Comparison of ENCODE assay signal across 14 cellular contexts in the genomic region with DNA sequence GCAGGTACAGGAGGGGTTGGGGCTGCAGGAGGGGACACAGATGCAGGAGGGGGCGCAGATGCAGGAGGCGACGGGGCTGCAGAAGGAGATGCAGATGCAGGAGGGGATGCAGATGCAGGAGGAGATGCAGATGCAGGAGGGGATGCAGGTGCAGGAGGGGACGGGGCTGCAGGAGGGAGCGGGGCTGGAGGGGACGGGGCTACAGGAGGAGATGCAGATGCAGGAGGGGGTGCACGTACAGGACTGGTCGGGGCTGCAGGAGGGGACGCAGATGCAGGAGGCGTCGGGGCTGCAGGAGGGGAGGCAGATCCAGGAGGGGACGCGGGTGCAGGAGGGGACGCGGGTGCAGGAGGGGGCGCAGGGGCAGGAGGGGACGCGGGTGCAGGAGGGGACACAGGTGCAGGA.
DNase-seq lines count a peak whose midpoint lies in the region; ATAC-seq and TF ChIP-seq lines count a peak whose summit lies in the region.
"Had no signal": no experiment of that assay in that cellular context is flagged by ENCODE, and none has a peak within 500 bp of the region (broad histone marks: within the 10 kb centered on the region; RNA-seq: fewer than 3 reads in every experiment).

No MANE protein-coding gene starts in this region.

- peaks cover 23% of the 10 kb centered on the region for H3K4me1 Mint-ChIP-seq in activated T-cell treated with anti-CD3 and anti-CD28 coated beads, Interleukin-2, amount 50 U/mL, for 72 hours (ENCODE audit: low read depth)
- H3K4me1 Mint-ChIP-seq in activated B cell treated with CpG ODN at 0.5 μM for 24 hours: peaks cover 12% of the 10 kb centered on the region

- no peaks in the 10 kb centered on the region for H3K36me3 Mint-ChIP-seq in activated T-cell treated with anti-CD3 and anti-CD28 coated beads, Interleukin-2, amount 50 U/mL, for 72 hours (ENCODE audit: insufficient read depth in 2 of 2)
- H3K36me3 Mint-ChIP-seq in activated B cell treated with CpG ODN at 0.5 μM for 24 hours (ENCODE audit: low read depth): peaks cover 4% of the 10 kb centered on the region
- H3K36me3 Mint-ChIP-seq: mesothelial cell of epicardium had no signal

- H3K27ac Mint-ChIP-seq in activated T-cell treated with anti-CD3 and anti-CD28 coated beads, Interleukin-2, amount 50 U/mL, for 72 hours: no peak overlapping the region
- H3K27ac Mint-ChIP-seq in activated B cell treated with CpG ODN at 0.5 μM for 24 hours: no peak overlapping the region
- H3K27ac Mint-ChIP-seq: mesothelial cell of epicardium; stimulated activated naive CD8-positive, alpha-beta T cell treated with anti-CD3 and anti-CD28 coated beads, Interleukin-15, Interleukin-2, amounts not matched to agents 100 ng/mL and 50 ng/mL, for 24 hours had no signal

- H3K9me3 ChIP-seq in iPS-18a (ENCODE audit: control insufficient read depth, low read depth, low read length) (no peaks in the 10 kb centered on the region), spleen (no peaks in the 10 kb centered on the region)
- H3K9me3 ChIP-seq: gastrocnemius medialis had no signal

- H3K36me3 ChIP-seq in iPS-18a (ENCODE audit: control insufficient read depth, low read depth, low read length) (no peaks in the 10 kb centered on the region), spleen (peaks cover 0 to 66% (median 13%) of the 10 kb centered on the region in 6 donors)
- H3K36me3 ChIP-seq: gastrocnemius medialis had no signal

- H3K4me1 ChIP-seq in iPS-18a (ENCODE audit: control insufficient read depth, low read depth, low read length) (peaks cover 4% of the 10 kb centered on the region), spleen (peaks cover 5 to 46% (median 15%) of the 10 kb centered on the region in 6 donors)

- POLR2A ChIA-PET in activated B cell treated with CpG ODN at 0.5 μM for 24 hours (lab: Charles Lee): no interaction called here

- no peak overlapping the region for H3K27ac ChIP-seq in iPS-18a (ENCODE audit: low read length)
- H3K27ac ChIP-seq in spleen: no peak overlapping the region
- H3K27ac ChIP-seq: gastrocnemius medialis had no signal

- no peak overlapping the region for H3K9ac ChIP-seq in iPS-18a (ENCODE audit: low read length)

- H3K9me3 Mint-ChIP-seq in activated T-cell treated with anti-CD3 and anti-CD28 coated beads, Interleukin-2, amount 50 U/mL, for 72 hours: no peaks in the 10 kb centered on the region
- no peaks in the 10 kb centered on the region for H3K9me3 Mint-ChIP-seq in activated B cell treated with CpG ODN at 0.5 μM for 24 hours
- H3K9me3 Mint-ChIP-seq: mesothelial cell of epicardium; stimulated activated naive CD8-positive, alpha-beta T cell treated with anti-CD3 and anti-CD28 coated beads, Interleukin-15, Interleukin-2, amounts not matched to agents 100 ng/mL and 50 ng/mL, for 24 hours had no signal

- no peak for TF ChIP-seq POLR2A in spleen (IDR thresholded peaks at IDR 0.05)

- H3K4me3 ChIP-seq in iPS-18a (ENCODE audit: low read length) (peak overlapping the region; percentile 82), spleen (peak overlapping the region in 2 of 8 donors; percentile 50 to 84)

- H3K27me3 ChIP-seq in iPS-18a (ENCODE audit: control insufficient read depth, insufficient read depth, low read length) (no peaks in the 10 kb centered on the region), spleen (replicated peaks in 1 of 7) (no peaks in the 10 kb centered on the region)
- H3K27me3 ChIP-seq: gastrocnemius medialis had no signal

- no peak for DNase-seq in activated T-cell treated with anti-CD3 and anti-CD28 coated beads, Interleukin-2, amount 50 U/mL, for 72 hours
- DNase-seq in activated T-cell treated with anti-CD3 and anti-CD28 coated beads, Interleukin-2, amount 50 U/mL, for 48 hours: no peak
- no peak for DNase-seq in activated B cell treated with CpG ODN at 0.5 μM for 24 hours
- DNase-seq in spleen: peak; percentile 72
- no peak for DNase-seq in MV-4-11 (lab: John Stamatoyannopoulos, UW)
- DNase-seq in NCI-H2196 (lab: John Stamatoyannopoulos, UW; ENCODE audit: unreplicated experiment): no peak
- DNase-seq in DMS53 treated with DMSO at 0.1 percent for 48 hours (lab: John Stamatoyannopoulos, UW; ENCODE audit: unreplicated experiment): no peak
- DNase-seq: gastrocnemius medialis, HCEC 1CT, IMR-90, NCI-H526 treated with DMSO at 0.1 percent for 48 hours had no signal

- H3K27me3 Mint-ChIP-seq in activated T-cell treated with anti-CD3 and anti-CD28 coated beads, Interleukin-2, amount 50 U/mL, for 72 hours (ENCODE audit: low read depth): peaks cover 6% of the 10 kb centered on the region
- H3K27me3 Mint-ChIP-seq in activated B cell treated with CpG ODN at 0.5 μM for 24 hours: no peaks in the 10 kb centered on the region
- H3K27me3 Mint-ChIP-seq: stimulated activated naive CD8-positive, alpha-beta T cell treated with anti-CD3 and anti-CD28 coated beads, Interleukin-15, Interleukin-2, amounts not matched to agents 100 ng/mL and 50 ng/mL, for 24 hours had no signal

- H3K4me3 Mint-ChIP-seq in activated T-cell treated with anti-CD3 and anti-CD28 coated beads, Interleukin-2, amount 50 U/mL, for 72 hours: peak overlapping the region; percentile 37 to 92
- H3K4me3 Mint-ChIP-seq in activated B cell treated with CpG ODN at 0.5 μM for 24 hours: peak overlapping the region; percentile 86

- intact Hi-C loops in activated B cell treated with CpG ODN at 0.5 μM for 24 hours (cut with micrococcal nuclease) (loop anchor here (2.0 kb wide), 4 partner anchors 153 to 633 kb away; a partner anchor contains a TSS), spleen (cut with DNase I; ENCODE audit: low total_unique reads) (loop anchor here (10.0 kb wide), 1 partner anchor 149 kb away; no protein-coding TSS in a partner anchor)

- WGBS in spleen, 5 donors: 93 to 98% (median 97%) methylated on average over 11 to 18 of the region's 18 CpGs

- TF ChIP-seq CTCF in activated B cell treated with CpG ODN at 0.5 μM for 24 hours (IDR thresholded peaks at IDR 0.05): no peak
- no peak for TF ChIP-seq CTCF in spleen (IDR thresholded peaks at IDR 0.05 in 8 of 11, conservative IDR thresholded peaks at IDR 0.05 in 3 of 11)

- no peak for ATAC-seq in activated T-cell treated with anti-CD3 and anti-CD28 coated beads, Interleukin-2, amount 50 U/mL, for 72 hours (replicated peaks in 1 of 2)
- no peak for ATAC-seq in activated B cell treated with CpG ODN at 0.5 μM for 24 hours (ENCODE audit: low read depth)
- ATAC-seq: gastrocnemius medialis had no signal

- CTCF ChIA-PET in activated B cell treated with CpG ODN at 0.5 μM for 24 hours (lab: Charles Lee): no interaction called here
